Comparison of ENCODE assay signal across 1 cellular context in the genomic region with DNA sequence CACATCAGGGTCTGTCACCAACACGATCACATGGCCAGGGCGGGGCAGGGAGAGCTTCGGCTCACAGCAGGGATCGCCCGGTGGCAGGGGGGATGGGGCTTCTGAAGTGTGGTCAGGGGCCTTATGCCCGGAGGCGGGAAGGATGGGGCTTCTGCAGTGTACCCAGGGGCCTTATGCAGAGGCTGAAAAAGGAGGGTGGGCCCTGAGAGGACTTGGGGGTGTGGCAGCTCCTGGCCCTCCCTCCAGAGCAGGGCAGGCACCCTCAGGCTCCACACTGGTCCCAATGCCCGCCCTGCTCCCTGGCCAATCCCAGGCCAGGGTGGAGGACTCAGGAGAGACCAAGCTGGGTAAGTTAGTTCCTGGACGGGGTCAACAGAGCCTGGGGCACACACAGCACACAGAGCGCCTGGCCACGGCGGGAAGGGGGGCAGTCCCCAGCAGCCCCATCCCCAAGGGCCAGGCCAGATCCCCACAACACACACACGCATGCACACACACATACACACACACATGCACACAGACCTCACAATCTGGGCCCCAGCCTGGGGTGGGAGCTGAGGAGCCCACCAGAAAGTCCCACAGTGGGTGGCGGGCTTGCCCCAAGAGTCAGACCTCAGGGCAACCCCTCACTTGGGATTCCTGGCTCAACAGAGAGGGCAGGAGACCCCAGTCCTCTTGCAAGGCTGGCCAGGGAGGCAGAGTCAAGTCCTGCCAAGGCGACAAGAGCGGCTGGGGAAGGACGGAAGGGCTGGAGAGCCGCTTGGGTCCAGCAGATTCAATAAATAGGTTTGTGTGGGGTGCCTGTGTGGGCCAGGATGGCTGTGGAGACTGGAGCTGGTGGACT.
TF ChIP-seq lines count a peak whose summit lies in the region.

No MANE protein-coding gene starts in this region.

TF ChIP-seq in H1, 55 proteins besides CTCF, POLR2A, EP300 and RAD21:
- TF ChIP-seq FOSL1 (IDR thresholded peaks at IDR 0.05; ENCODE audit: insufficient read depth, low read depth, low read length) = peak; percentile 74; the same call in 1 of the 2 replicates
- TF ChIP-seq, protein P1, sequence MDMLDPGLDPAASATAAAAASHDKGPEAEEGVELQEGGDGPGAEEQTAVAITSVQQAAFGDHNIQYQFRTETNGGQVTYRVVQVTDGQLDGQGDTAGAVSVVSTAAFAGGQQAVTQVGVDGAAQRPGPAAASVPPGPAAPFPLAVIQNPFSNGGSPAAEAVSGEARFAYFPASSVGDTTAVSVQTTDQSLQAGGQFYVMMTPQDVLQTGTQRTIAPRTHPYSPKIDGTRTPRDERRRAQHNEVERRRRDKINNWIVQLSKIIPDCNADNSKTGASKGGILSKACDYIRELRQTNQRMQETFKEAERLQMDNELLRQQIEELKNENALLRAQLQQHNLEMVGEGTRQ (IDR thresholded peaks at IDR 0.05; ENCODE audit: low read length) = peak; percentile 5; the same call in 1 of the 2 replicates
- TF ChIP-seq, protein P2, sequence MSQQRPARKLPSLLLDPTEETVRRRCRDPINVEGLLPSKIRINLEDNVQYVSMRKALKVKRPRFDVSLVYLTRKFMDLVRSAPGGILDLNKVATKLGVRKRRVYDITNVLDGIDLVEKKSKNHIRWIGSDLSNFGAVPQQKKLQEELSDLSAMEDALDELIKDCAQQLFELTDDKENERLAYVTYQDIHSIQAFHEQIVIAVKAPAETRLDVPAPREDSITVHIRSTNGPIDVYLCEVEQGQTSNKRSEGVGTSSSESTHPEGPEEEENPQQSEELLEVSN (IDR thresholded peaks at IDR 0.05) = peak; percentile 76
- TF ChIP-seq CHD2 (IDR thresholded peaks at IDR 0.05; ENCODE audit: low read length) = peak; percentile 19; the same call in 1 of the 2 replicates
- peak; percentile 11; the same call in 1 of the 2 replicates for TF ChIP-seq TBP (IDR thresholded peaks at IDR 0.05; ENCODE audit: low read depth, low read length)
- TF ChIP-seq, protein P3, sequence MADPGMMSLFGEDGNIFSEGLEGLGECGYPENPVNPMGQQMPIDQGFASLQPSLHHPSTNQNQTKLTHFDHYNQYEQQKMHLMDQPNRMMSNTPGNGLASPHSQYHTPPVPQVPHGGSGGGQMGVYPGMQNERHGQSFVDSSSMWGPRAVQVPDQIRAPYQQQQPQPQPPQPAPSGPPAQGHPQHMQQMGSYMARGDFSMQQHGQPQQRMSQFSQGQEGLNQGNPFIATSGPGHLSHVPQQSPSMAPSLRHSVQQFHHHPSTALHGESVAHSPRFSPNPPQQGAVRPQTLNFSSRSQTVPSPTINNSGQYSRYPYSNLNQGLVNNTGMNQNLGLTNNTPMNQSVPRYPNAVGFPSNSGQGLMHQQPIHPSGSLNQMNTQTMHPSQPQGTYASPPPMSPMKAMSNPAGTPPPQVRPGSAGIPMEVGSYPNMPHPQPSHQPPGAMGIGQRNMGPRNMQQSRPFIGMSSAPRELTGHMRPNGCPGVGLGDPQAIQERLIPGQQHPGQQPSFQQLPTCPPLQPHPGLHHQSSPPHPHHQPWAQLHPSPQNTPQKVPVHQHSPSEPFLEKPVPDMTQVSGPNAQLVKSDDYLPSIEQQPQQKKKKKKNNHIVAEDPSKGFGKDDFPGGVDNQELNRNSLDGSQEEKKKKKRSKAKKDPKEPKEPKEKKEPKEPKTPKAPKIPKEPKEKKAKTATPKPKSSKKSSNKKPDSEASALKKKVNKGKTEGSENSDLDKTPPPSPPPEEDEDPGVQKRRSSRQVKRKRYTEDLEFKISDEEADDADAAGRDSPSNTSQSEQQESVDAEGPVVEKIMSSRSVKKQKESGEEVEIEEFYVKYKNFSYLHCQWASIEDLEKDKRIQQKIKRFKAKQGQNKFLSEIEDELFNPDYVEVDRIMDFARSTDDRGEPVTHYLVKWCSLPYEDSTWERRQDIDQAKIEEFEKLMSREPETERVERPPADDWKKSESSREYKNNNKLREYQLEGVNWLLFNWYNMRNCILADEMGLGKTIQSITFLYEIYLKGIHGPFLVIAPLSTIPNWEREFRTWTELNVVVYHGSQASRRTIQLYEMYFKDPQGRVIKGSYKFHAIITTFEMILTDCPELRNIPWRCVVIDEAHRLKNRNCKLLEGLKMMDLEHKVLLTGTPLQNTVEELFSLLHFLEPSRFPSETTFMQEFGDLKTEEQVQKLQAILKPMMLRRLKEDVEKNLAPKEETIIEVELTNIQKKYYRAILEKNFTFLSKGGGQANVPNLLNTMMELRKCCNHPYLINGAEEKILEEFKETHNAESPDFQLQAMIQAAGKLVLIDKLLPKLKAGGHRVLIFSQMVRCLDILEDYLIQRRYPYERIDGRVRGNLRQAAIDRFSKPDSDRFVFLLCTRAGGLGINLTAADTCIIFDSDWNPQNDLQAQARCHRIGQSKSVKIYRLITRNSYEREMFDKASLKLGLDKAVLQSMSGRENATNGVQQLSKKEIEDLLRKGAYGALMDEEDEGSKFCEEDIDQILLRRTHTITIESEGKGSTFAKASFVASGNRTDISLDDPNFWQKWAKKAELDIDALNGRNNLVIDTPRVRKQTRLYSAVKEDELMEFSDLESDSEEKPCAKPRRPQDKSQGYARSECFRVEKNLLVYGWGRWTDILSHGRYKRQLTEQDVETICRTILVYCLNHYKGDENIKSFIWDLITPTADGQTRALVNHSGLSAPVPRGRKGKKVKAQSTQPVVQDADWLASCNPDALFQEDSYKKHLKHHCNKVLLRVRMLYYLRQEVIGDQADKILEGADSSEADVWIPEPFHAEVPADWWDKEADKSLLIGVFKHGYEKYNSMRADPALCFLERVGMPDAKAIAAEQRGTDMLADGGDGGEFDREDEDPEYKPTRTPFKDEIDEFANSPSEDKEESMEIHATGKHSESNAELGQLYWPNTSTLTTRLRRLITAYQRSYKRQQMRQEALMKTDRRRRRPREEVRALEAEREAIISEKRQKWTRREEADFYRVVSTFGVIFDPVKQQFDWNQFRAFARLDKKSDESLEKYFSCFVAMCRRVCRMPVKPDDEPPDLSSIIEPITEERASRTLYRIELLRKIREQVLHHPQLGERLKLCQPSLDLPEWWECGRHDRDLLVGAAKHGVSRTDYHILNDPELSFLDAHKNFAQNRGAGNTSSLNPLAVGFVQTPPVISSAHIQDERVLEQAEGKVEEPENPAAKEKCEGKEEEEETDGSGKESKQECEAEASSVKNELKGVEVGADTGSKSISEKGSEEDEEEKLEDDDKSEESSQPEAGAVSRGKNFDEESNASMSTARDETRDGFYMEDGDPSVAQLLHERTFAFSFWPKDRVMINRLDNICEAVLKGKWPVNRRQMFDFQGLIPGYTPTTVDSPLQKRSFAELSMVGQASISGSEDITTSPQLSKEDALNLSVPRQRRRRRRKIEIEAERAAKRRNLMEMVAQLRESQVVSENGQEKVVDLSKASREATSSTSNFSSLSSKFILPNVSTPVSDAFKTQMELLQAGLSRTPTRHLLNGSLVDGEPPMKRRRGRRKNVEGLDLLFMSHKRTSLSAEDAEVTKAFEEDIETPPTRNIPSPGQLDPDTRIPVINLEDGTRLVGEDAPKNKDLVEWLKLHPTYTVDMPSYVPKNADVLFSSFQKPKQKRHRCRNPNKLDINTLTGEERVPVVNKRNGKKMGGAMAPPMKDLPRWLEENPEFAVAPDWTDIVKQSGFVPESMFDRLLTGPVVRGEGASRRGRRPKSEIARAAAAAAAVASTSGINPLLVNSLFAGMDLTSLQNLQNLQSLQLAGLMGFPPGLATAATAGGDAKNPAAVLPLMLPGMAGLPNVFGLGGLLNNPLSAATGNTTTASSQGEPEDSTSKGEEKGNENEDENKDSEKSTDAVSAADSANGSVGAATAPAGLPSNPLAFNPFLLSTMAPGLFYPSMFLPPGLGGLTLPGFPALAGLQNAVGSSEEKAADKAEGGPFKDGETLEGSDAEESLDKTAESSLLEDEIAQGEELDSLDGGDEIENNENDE (IDR thresholded peaks at IDR 0.05; ENCODE audit: insufficient replicate concordance, low read length) = no peak
- TF ChIP-seq, protein P4, sequence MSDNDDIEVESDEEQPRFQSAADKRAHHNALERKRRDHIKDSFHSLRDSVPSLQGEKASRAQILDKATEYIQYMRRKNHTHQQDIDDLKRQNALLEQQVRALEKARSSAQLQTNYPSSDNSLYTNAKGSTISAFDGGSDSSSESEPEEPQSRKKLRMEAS (IDR thresholded peaks at IDR 0.05) = peak; percentile 43
- TF ChIP-seq CTBP2 (IDR thresholded peaks at IDR 0.05; ENCODE audit: borderline replicate concordance, insufficient read depth, insufficient read length, low read length) = peak; percentile 61
- TF ChIP-seq SUZ12 (IDR thresholded peaks at IDR 0.05; ENCODE audit: low read length) = no peak
